Comparison of ENCODE assay signal across 11 cellular contexts in the genomic region with DNA sequence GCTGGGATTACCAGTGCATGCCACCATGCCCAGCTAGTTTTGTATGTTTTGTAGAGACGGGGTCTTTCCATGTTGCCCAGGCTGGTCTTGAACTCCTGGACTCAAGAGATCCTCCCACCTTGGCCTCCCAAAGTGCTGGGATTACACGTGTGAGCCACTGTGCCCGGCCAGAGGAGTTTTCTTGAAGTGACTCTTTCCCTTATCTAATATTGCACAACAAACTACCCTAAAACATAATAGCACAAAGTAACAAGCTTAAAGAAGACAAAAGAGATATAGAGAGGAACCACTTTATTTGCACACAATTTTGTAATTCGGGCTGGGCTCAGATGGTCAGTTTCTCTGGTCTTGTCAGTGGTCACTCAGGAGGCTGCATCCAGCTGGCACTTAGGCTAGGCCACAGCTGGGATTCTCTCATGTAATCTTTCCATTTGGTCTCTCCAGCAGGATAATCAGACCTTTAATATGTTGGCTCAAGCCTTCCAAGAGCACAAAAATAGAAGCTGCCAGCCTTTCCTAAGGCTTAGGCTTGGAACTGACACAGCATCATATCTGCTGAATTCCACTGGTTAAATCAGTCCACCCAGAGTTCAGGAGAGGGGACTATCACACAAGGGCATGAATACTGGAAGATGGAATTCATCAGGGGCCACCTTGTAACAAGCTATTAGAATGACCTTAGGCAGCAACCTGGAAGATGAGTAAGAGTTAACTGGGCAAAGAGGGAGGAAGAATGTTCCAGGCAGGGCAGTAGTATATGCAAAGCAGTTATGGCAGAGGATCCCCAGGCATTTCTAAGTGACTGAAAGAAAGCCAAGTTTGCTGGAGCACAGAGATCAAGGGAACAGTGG. TPM values are rescaled to one million over a fixed set of nuclear protein-coding genes. Genes with fewer than 3 reads are reported as not detected.
DNase-seq lines count a peak whose midpoint lies in the region; ATAC-seq, FAIRE-seq and TF ChIP-seq lines count a peak whose summit lies in the region.
"Had no signal": no experiment of that assay in that cellular context is flagged by ENCODE, and none has a peak within 500 bp of the region (broad histone marks: within the 10 kb centered on the region; RNA-seq: fewer than 3 reads in every experiment).

No MANE protein-coding gene starts in this region.

- no peak overlapping the region for H3K27ac ChIP-seq in foreskin keratinocyte
- no peak overlapping the region for H3K27ac ChIP-seq in osteoblast (ENCODE audit: low read depth, low read length)

- ATAC-seq in foreskin keratinocyte (peak; percentile 64), GM18502 (IDR thresholded peaks at IDR 0.05; ENCODE audit: poor library complexity, unreplicated experiment) (no peak)
- ATAC-seq: HCT116, WTC11 had no signal

- H3K36me3 ChIP-seq in osteoblast (ENCODE audit: insufficient read depth, low read length), result no peaks in the 10 kb centered on the region

- H3K9me3 ChIP-seq in osteoblast (ENCODE audit: low read depth, low read length), result no peaks in the 10 kb centered on the region

- peaks cover 30% of the 10 kb centered on the region for H3K4me1 ChIP-seq in foreskin keratinocyte
- H3K4me1 ChIP-seq in osteoblast (ENCODE audit: insufficient read depth, low read length), result peaks cover 13% of the 10 kb centered on the region

- H3K79me2 ChIP-seq in osteoblast (ENCODE audit: insufficient read depth, low read length), result no peaks in the 10 kb centered on the region

- H3K27me3 ChIP-seq in foreskin keratinocyte (no peaks in the 10 kb centered on the region), osteoblast (ENCODE audit: insufficient read depth, low read length) (peaks cover 2% of the 10 kb centered on the region)

- no peak overlapping the region for H3K4me3 ChIP-seq in osteoblast (ENCODE audit: insufficient read depth, low read length)

- TF ChIP-seq CTCF in foreskin keratinocyte (conservative IDR thresholded peaks at IDR 0.05) (no peak), osteoblast (IDR thresholded peaks at IDR 0.05; ENCODE audit: extremely low read depth, low read depth, low read length) (no peak)

- no peak overlapping the region for H3K4me2 ChIP-seq in osteoblast (ENCODE audit: insufficient read depth, low read length)

- no peak for FAIRE-seq in HTR-8/SVneo (lab: Jason Lieb, UNC)
- FAIRE-seq: kidney had no signal

- H4K20me1 ChIP-seq in osteoblast (ENCODE audit: insufficient read depth, low read length), result no peaks in the 10 kb centered on the region

- no peak overlapping the region for H2AFZ ChIP-seq in osteoblast (ENCODE audit: low read length)

- DNase-seq in AG20443 (ENCODE audit: low spot score) (peak; percentile 10), amniotic epithelial cell (ENCODE audit: low read depth) (peak; percentile 59), foreskin keratinocyte (peak in 1 of 2 donors; percentile 67), osteoblast (ENCODE audit: insufficient read length, low spot score, missing footprints) (peak; percentile 19), HTR-8/SVneo (ENCODE audit: insufficient read length, low spot score) (no peak), globus pallidus (ENCODE audit: low spot score) (no peak), NCI-H1694 treated with DMSO at 0.1 percent for 48 hours (lab: John Stamatoyannopoulos, UW) (no peak)
- DNase-seq: kidney had no signal

RNA-seq across cellular contexts. Expression of a gene that starts 56.7 kb away (rescaled TPM):
- 13.6 and 18.4 TPM in 2 replicates for total RNA-seq in foreskin keratinocyte
- polyA plus RNA-seq in foreskin keratinocyte, result 10.1 and 10.9 TPM in 2 replicates
- total RNA-seq in osteoblast, result 95.2 and 98.1 TPM in 2 replicates

Comparison
In these comparisons a context has a peak if more than half of its experiments do, and no peak if none do; other contexts are left out.
1. DNase-seq: peak in AG20443 (single experiment), amniotic epithelial cell (single experiment) and osteoblast (single experiment); none in HTR-8/SVneo (single experiment), globus pallidus (single experiment) and NCI-H1694 treated with DMSO at 0.1 percent for 48 hours (single experiment).